In the genomic region with DNA sequence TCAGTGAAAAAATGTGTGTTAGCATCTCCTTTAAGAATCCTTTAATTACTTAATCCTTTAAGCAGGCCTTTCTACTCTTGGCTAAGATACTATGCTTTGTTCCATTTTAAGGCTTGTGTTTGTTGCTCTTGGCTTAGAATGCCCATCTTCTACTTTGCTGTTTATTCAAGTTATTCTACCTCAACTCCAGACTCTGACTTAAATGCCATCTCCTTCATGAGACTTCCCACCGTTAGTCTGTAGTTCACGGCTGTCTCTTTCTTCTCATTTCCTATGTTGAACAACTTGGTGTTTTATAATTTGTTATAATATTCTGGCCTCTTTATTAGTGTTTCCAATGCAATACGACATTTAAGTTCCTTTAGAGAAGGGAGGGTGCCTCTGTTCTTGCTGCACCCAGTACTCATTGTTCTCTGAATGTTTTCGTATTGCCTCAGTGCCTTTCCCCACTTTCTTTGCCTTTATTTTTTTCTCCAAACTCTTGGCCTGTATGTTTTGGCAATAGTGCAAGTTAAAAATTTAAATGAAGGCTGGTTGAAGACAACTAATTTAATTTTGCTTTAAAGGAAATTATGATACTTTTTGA, we compare ENCODE assay signal across 29 cellular contexts. TPM values are rescaled to one million over a fixed set of nuclear protein-coding genes. Genes with fewer than 3 reads are reported as not detected.
DNase-seq lines count a peak whose midpoint lies in the region; ATAC-seq, FAIRE-seq and TF ChIP-seq lines count a peak whose summit lies in the region.
"Had no signal": no experiment of that assay in that cellular context is flagged by ENCODE, and none has a peak within 500 bp of the region (broad histone marks: within the 10 kb centered on the region; RNA-seq: fewer than 3 reads in every experiment).

No MANE protein-coding gene starts in this region.

- H3K36me3 Mint-ChIP-seq in activated CD4-positive, alpha-beta T cell treated with anti-CD3 and anti-CD28 coated beads, Interleukin-2, amount 10 ng/mL, durations not matched to agents 7 days and 5 days (ENCODE audit: low read depth) = no peaks in the 10 kb centered on the region
- H3K36me3 Mint-ChIP-seq in astrocyte (ENCODE audit: low read depth, unreplicated experiment) = peaks cover 2% of the 10 kb centered on the region

- H3K9me3 ChIP-seq in astrocyte (ENCODE audit: insufficient read depth, low read depth, low read length) (no peaks in the 10 kb centered on the region), thoracic aorta (no peaks in the 10 kb centered on the region)
- H3K9me3 ChIP-seq: BE2C, Caco-2, HAP-1, left lung, pancreas, upper lobe of right lung had no signal

- H3K27me3 ChIP-seq in astrocyte (ENCODE audit: insufficient read depth, low read length) (no peaks in the 10 kb centered on the region), thoracic aorta (replicated peaks; ENCODE audit: insufficient read depth) (no peaks in the 10 kb centered on the region)
- H3K27me3 ChIP-seq: BE2C, left lung, pancreas, upper lobe of right lung had no signal

- no peak for DNase-seq in activated CD4-positive, alpha-beta T cell treated with anti-CD3 and anti-CD28 coated beads, Interleukin-2, amount 10 ng/mL, durations not matched to agents 7 days and 5 days
- no peak for DNase-seq in activated CD4-positive, alpha-beta T cell treated with anti-CD3 and anti-CD28 coated beads, Interleukin-2, amount 50 U/mL, for 1 hour
- DNase-seq in astrocyte (ENCODE audit: low read depth) (peak; percentile 39), fibroblast of pulmonary artery (ENCODE audit: low read depth) (peak; percentile 29), thoracic aorta (ENCODE audit: low spot score) (no peak), DMS 273 treated with DMSO at 0.1 percent for 48 hours (lab: John Stamatoyannopoulos, UW) (no peak)
- DNase-seq: activated naive CD8-positive, alpha-beta T cell treated with anti-CD3 and anti-CD28 coated beads for 36 hours; BE2C; Caco-2; EL; head of caudate nucleus; left lung; midbrain; NCI-H1092 treated with DMSO at 0.1 percent for 48 hours; NCI-H2081 treated with DMSO at 0.1 percent for 48 hours; NCI-H510A treated with DMSO at 0.1 percent for 48 hours; pancreas; stimulated activated naive CD8-positive, alpha-beta T cell treated with anti-CD3 and anti-CD28 coated beads, Interleukin-15, Interleukin-2, amounts not matched to agents 100 U/mL and 50 U/mL, for 24 hours; upper lobe of right lung had no signal

- no peak overlapping the region for H3K4me2 ChIP-seq in astrocyte (ENCODE audit: low read length)

- no peaks in the 10 kb centered on the region for H4K20me1 ChIP-seq in astrocyte (ENCODE audit: insufficient read depth, low read length)

- no peak for FAIRE-seq in astrocyte (lab: Jason Lieb, UNC)
- FAIRE-seq: pancreas had no signal

- H3K4me3 ChIP-seq in astrocyte (ENCODE audit: insufficient read depth, low read depth, low read length) = no peak overlapping the region
- H3K4me3 ChIP-seq in fibroblast of pulmonary artery (replicated peaks; ENCODE audit: low read depth, low read length) = no peak overlapping the region
- peak overlapping the region; percentile 58 for H3K4me3 ChIP-seq in thoracic aorta
- H3K4me3 ChIP-seq: HAP-1, left lung, pancreas, upper lobe of right lung had no signal

- H2AFZ ChIP-seq in astrocyte (ENCODE audit: low read depth, low read length) = no peak overlapping the region

- H3K27ac Mint-ChIP-seq in activated CD4-positive, alpha-beta T cell treated with anti-CD3 and anti-CD28 coated beads, Interleukin-2, amount 10 ng/mL, durations not matched to agents 7 days and 5 days = peak overlapping the region; percentile 31
- no peak overlapping the region for H3K27ac Mint-ChIP-seq in astrocyte (ENCODE audit: unreplicated experiment)
- H3K27ac Mint-ChIP-seq: natural killer cell treated with Interleukin-12 subunit alpha and Interleukin-12 subunit beta and Interleukin-15 and Interleukin-18, amount 100 ng/mL, for 72 hours had no signal

- H3K9ac ChIP-seq in astrocyte (ENCODE audit: low read length) = no peak overlapping the region

- H3K27ac ChIP-seq in astrocyte (ENCODE audit: low read depth, low read length) (no peak overlapping the region), thoracic aorta (peak overlapping the region; percentile 86 to 90)
- H3K27ac ChIP-seq: 22Rv1, left lung, pancreas, RWPE1, upper lobe of right lung had no signal

- peaks cover 30% of the 10 kb centered on the region for H3K4me1 Mint-ChIP-seq in activated CD4-positive, alpha-beta T cell treated with anti-CD3 and anti-CD28 coated beads, Interleukin-2, amount 10 ng/mL, durations not matched to agents 7 days and 5 days
- peaks cover 11% of the 10 kb centered on the region for H3K4me1 Mint-ChIP-seq in astrocyte (ENCODE audit: low read depth, unreplicated experiment)

- H3K36me3 ChIP-seq in astrocyte (ENCODE audit: insufficient read depth, low read length) = no peaks in the 10 kb centered on the region
- H3K36me3 ChIP-seq in thoracic aorta = no peaks in the 10 kb centered on the region
- H3K36me3 ChIP-seq: BE2C, HAP-1, left lung, pancreas, upper lobe of right lung had no signal

- POLR2A ChIA-PET in activated CD4-positive, alpha-beta T cell treated with anti-CD3 and anti-CD28 coated beads, Interleukin-2, amount 10 ng/mL, durations not matched to agents 7 days and 5 days (lab: Charles Lee) = no interaction called here

- no peak for TF ChIP-seq CTCF in astrocyte (IDR thresholded peaks at IDR 0.05; ENCODE audit: insufficient read depth, low read depth, low read length)
- no peak for TF ChIP-seq CTCF in fibroblast of pulmonary artery (IDR thresholded peaks at IDR 0.05; ENCODE audit: low read length, missing control alignments)
- TF ChIP-seq CTCF in thoracic aorta (IDR thresholded peaks at IDR 0.05) = no peak

- CTCF ChIA-PET in activated CD4-positive, alpha-beta T cell treated with anti-CD3 and anti-CD28 coated beads, Interleukin-2, amount 10 ng/mL, durations not matched to agents 7 days and 5 days (lab: Charles Lee) = interaction anchor here (0.5 to 0.6 kb wide), 3 partner anchors 72 to 741 kb away, joined by 3 to 6 read pairs (median 3); no protein-coding TSS in a partner anchor

- no peak overlapping the region for H3K4me3 Mint-ChIP-seq in activated CD4-positive, alpha-beta T cell treated with anti-CD3 and anti-CD28 coated beads, Interleukin-2, amount 10 ng/mL, durations not matched to agents 7 days and 5 days
- no peak overlapping the region for H3K4me3 Mint-ChIP-seq in astrocyte (ENCODE audit: unreplicated experiment)
- H3K4me3 Mint-ChIP-seq: natural killer cell treated with Interleukin-12 subunit alpha and Interleukin-12 subunit beta and Interleukin-15 and Interleukin-18, amount 100 ng/mL, for 72 hours had no signal

- ATAC-seq in thoracic aorta (ENCODE audit: insufficient number of reproducible peaks, low FRiP score, low read depth) = peak; percentile 74
- ATAC-seq in GM21381 (IDR thresholded peaks at IDR 0.05; ENCODE audit: unreplicated experiment) = no peak
- ATAC-seq in GM18870 (IDR thresholded peaks at IDR 0.05; ENCODE audit: unreplicated experiment) = no peak
- ATAC-seq: left lung, pancreas, upper lobe of right lung had no signal

- peaks cover 24% of the 10 kb centered on the region for H3K79me2 ChIP-seq in astrocyte (ENCODE audit: insufficient read depth, low read length)

- H3K9me3 Mint-ChIP-seq in activated CD4-positive, alpha-beta T cell treated with anti-CD3 and anti-CD28 coated beads, Interleukin-2, amount 10 ng/mL, durations not matched to agents 7 days and 5 days = no peaks in the 10 kb centered on the region
- H3K9me3 Mint-ChIP-seq in astrocyte (ENCODE audit: unreplicated experiment) = no peaks in the 10 kb centered on the region
- H3K9me3 Mint-ChIP-seq: activated naive CD8-positive, alpha-beta T cell treated with anti-CD3 and anti-CD28 coated beads for 36 hours; natural killer cell treated with Interleukin-12 subunit alpha and Interleukin-12 subunit beta and Interleukin-15 and Interleukin-18, amount 100 ng/mL, for 72 hours had no signal

- H3K4me1 ChIP-seq in astrocyte (ENCODE audit: insufficient read depth, low read length) (no peaks in the 10 kb centered on the region), thoracic aorta (ENCODE audit: control insufficient read depth in 1 of 2, low read depth in 2 of 2) (peaks cover 20 to 62% of the 10 kb centered on the region in 2 donors)
- H3K4me1 ChIP-seq: BE2C, Caco-2, left lung, pancreas, upper lobe of right lung had no signal

- no peaks in the 10 kb centered on the region for H3K27me3 Mint-ChIP-seq in activated CD4-positive, alpha-beta T cell treated with anti-CD3 and anti-CD28 coated beads, Interleukin-2, amount 10 ng/mL, durations not matched to agents 7 days and 5 days
- no peaks in the 10 kb centered on the region for H3K27me3 Mint-ChIP-seq in astrocyte (ENCODE audit: low read depth, unreplicated experiment)

RNA-seq across cellular contexts. Expression of gene KRT10, which starts 6.1 kb away (rescaled TPM):
- total RNA-seq in activated CD4-positive, alpha-beta T cell treated with anti-CD3 and anti-CD28 coated beads, Interleukin-2, amount 10 ng/mL, durations not matched to agents 7 days and 5 days = 10 to 100 TPM; 21.0 to 22.9 TPM
- total RNA-seq in astrocyte = 49.7 and 50.6 TPM in 2 replicates
- 10 to 100 TPM in 1 of 2 donors, 1 to 10 TPM in 1; 2.3 to 13.5 TPM for total RNA-seq in thoracic aorta

RNA-seq across cellular contexts. Expression of gene KRT28, which starts 28.8 kb away (rescaled TPM):
- not detected for total RNA-seq in activated CD4-positive, alpha-beta T cell treated with anti-CD3 and anti-CD28 coated beads, Interleukin-2, amount 10 ng/mL, durations not matched to agents 7 days and 5 days
- total RNA-seq in astrocyte = not detected in 2 replicates
- total RNA-seq in thoracic aorta = not detected
- total RNA-seq: activated naive CD8-positive, alpha-beta T cell treated with anti-CD3 and anti-CD28 coated beads for 36 hours; Caco-2; esophagus mucosa; HT1080; left lung; LHCN-M2; natural killer cell treated with Interleukin-12 subunit alpha and Interleukin-12 subunit beta and Interleukin-15 and Interleukin-18, amount 100 ng/mL, for 72 hours; pancreas; skeletal muscle tissue; upper lobe of right lung had no signal

RNA-seq across cellular contexts. Expression of gene KRT12, which starts 38.5 kb away (rescaled TPM):
- total RNA-seq in activated CD4-positive, alpha-beta T cell treated with anti-CD3 and anti-CD28 coated beads, Interleukin-2, amount 10 ng/mL, durations not matched to agents 7 days and 5 days = not detected
- not detected in 2 replicates for total RNA-seq in astrocyte
- total RNA-seq in thoracic aorta = not detected
- total RNA-seq: activated naive CD8-positive, alpha-beta T cell treated with anti-CD3 and anti-CD28 coated beads for 36 hours; Caco-2; esophagus mucosa; HT1080; left lung; LHCN-M2; natural killer cell treated with Interleukin-12 subunit alpha and Interleukin-12 subunit beta and Interleukin-15 and Interleukin-18, amount 100 ng/mL, for 72 hours; pancreas; skeletal muscle tissue; upper lobe of right lung had no signal

RNA-seq across cellular contexts. Expression of gene KRT27, which starts 46.2 kb away (rescaled TPM):
- not detected for total RNA-seq in activated CD4-positive, alpha-beta T cell treated with anti-CD3 and anti-CD28 coated beads, Interleukin-2, amount 10 ng/mL, durations not matched to agents 7 days and 5 days
- total RNA-seq in astrocyte (not detected in 2 replicates), thoracic aorta (not detected)
- total RNA-seq: activated naive CD8-positive, alpha-beta T cell treated with anti-CD3 and anti-CD28 coated beads for 36 hours; Caco-2; esophagus mucosa; HT1080; LHCN-M2; natural killer cell treated with Interleukin-12 subunit alpha and Interleukin-12 subunit beta and Interleukin-15 and Interleukin-18, amount 100 ng/mL, for 72 hours; pancreas; skeletal muscle tissue had no signal

RNA-seq across cellular contexts. Expression of gene KRT20, which starts 56.5 kb away (rescaled TPM):
- not detected for total RNA-seq in activated CD4-positive, alpha-beta T cell treated with anti-CD3 and anti-CD28 coated beads, Interleukin-2, amount 10 ng/mL, durations not matched to agents 7 days and 5 days
- not detected in 2 replicates for total RNA-seq in astrocyte
- total RNA-seq in thoracic aorta = 1 to 10 TPM in 1 of 2 donors, not detected in 1; 1.8 TPM
- total RNA-seq: activated naive CD8-positive, alpha-beta T cell treated with anti-CD3 and anti-CD28 coated beads for 36 hours; HT1080; left lung; LHCN-M2; natural killer cell treated with Interleukin-12 subunit alpha and Interleukin-12 subunit beta and Interleukin-15 and Interleukin-18, amount 100 ng/mL, for 72 hours; skeletal muscle tissue; upper lobe of right lung had no signal

Comparison
In these comparisons a context has a peak if more than half of its experiments do, and no peak if none do; other contexts are left out.
1. DNase-seq: peak in astrocyte (single experiment) and fibroblast of pulmonary artery (single experiment); none in activated CD4-positive, alpha-beta T cell treated with anti-CD3 and anti-CD28 coated beads, Interleukin-2, amount 10 ng/mL, durations not matched to agents 7 days and 5 days (single experiment), activated CD4-positive, alpha-beta T cell treated with anti-CD3 and anti-CD28 coated beads, Interleukin-2, amount 50 U/mL, for 1 hour (single experiment), thoracic aorta (single experiment) and DMS 273 treated with DMSO at 0.1 percent for 48 hours (single experiment).